ENCODE assay signal across 14 cellular contexts in genomic region chr20:34582911-34583310, GRCh38. TPM values are rescaled to one million over a fixed set of nuclear protein-coding genes. Genes with fewer than 3 reads are reported as not detected.
DNase-seq lines count a peak whose midpoint lies in the region; ATAC-seq and TF ChIP-seq lines count a peak whose summit lies in the region.
"Had no signal": no experiment of that assay in that cellular context is flagged by ENCODE, and none has a peak within 500 bp of the region (broad histone marks: within the 10 kb centered on the region; RNA-seq: fewer than 3 reads in every experiment).

No MANE protein-coding gene starts in this region.

- H3K4me2 ChIP-seq in IMR-90 (ENCODE audit: low read depth, low read length) = no peak overlapping the region
- H3K4me2 ChIP-seq in trophoblast cell (ENCODE audit: low read length) = no peak overlapping the region
- no peak overlapping the region for H3K4me2 ChIP-seq in neuronal stem cell (ENCODE audit: insufficient read depth, low read length, poor library complexity, severe bottlenecking)

- H3K18ac ChIP-seq in IMR-90 (ENCODE audit: low read depth, low read length) (no peak overlapping the region), trophoblast cell (ENCODE audit: low read length) (no peak overlapping the region), neuronal stem cell (ENCODE audit: low read length) (no peak overlapping the region)

- H2BK12ac ChIP-seq in trophoblast cell (ENCODE audit: low read length) (no peak overlapping the region), neuronal stem cell (ENCODE audit: low read length) (no peak overlapping the region)

- H2BK20ac ChIP-seq in IMR-90 (ENCODE audit: low read depth, low read length) = no peak overlapping the region

- H2BK120ac ChIP-seq in IMR-90 (ENCODE audit: low read depth, low read length) = no peak overlapping the region
- no peak overlapping the region for H2BK120ac ChIP-seq in trophoblast cell (ENCODE audit: insufficient read depth, low read length, poor library complexity)
- no peak overlapping the region for H2BK120ac ChIP-seq in neuronal stem cell (ENCODE audit: low read depth, low read length)

- H3K9me3 ChIP-seq in IMR-90 (ENCODE audit: control insufficient read depth, insufficient read depth, low read length) (no peaks in the 10 kb centered on the region), trophoblast cell (ENCODE audit: insufficient read depth, low read depth, low read length) (no peaks in the 10 kb centered on the region), neuronal stem cell (replicated peaks in 1 of 2; ENCODE audit: control insufficient read depth in 2 of 2, insufficient read depth in 1 of 2, low read depth in 1 of 2, low read length in 2 of 2) (no peaks in the 10 kb centered on the region), Peyer's patch (peaks cover 0 to 5% (median 0%) of the 10 kb centered on the region in 4 donors)

- CTCF ChIA-PET in IMR-90 (lab: Yijun Ruan, JAX) = interaction anchor here (0.7 to 1.0 kb wide), 2 partner anchors 126 to 291 kb away, joined by 4 to 10 read pairs; no protein-coding TSS in a partner anchor

- H3K27ac ChIP-seq in IMR-90 (ENCODE audit: insufficient read depth, low read length) = no peak overlapping the region
- H3K27ac ChIP-seq in dorsolateral prefrontal cortex = peak overlapping the region in 53 of 59 donors; percentile 15 to 97 (median 91)
- H3K27ac ChIP-seq in trophoblast cell (ENCODE audit: low read depth, low read length) = peak overlapping the region; percentile 28
- no peak overlapping the region for H3K27ac ChIP-seq in neuronal stem cell (replicated peaks; ENCODE audit: low read length)
- H3K27ac ChIP-seq in Peyer's patch = peak overlapping the region in 1 of 4 donors; percentile 6

- peaks cover 17% of the 10 kb centered on the region for H3K9me1 ChIP-seq in IMR-90 (ENCODE audit: insufficient read depth, low read length)

- TF ChIP-seq CTCF in IMR-90 (conservative IDR thresholded peaks at IDR 0.05; ENCODE audit: low read depth, low read length) (no peak), dorsolateral prefrontal cortex (IDR thresholded peaks at IDR 0.05 in 54 of 56, conservative IDR thresholded peaks at IDR 0.05 in 2 of 56; ENCODE audit: low read depth in 1 of 56, partially characterized antibody in 56 of 56) (no peak), Peyer's patch (IDR thresholded peaks at IDR 0.05) (no peak)

- no peak overlapping the region for H2AFZ ChIP-seq in IMR-90 (replicated peaks; ENCODE audit: low read length, poor library complexity)
- H2AFZ ChIP-seq in trophoblast cell (ENCODE audit: insufficient read depth, low read length, poor library complexity) = no peak overlapping the region
- no peak overlapping the region for H2AFZ ChIP-seq in neuronal stem cell (ENCODE audit: low read length)

- H3K79me2 ChIP-seq in trophoblast cell (ENCODE audit: control insufficient read depth, insufficient read depth, low read length, poor library complexity) = no peaks in the 10 kb centered on the region

- H2BK5ac ChIP-seq in IMR-90 (ENCODE audit: low read depth, low read length, poor library complexity, severe bottlenecking) (no peak overlapping the region), trophoblast cell (ENCODE audit: low read depth, low read length, poor library complexity) (no peak overlapping the region), neuronal stem cell (ENCODE audit: low read length) (no peak overlapping the region)

- TF ChIP-seq POLR2A in IMR-90 (IDR thresholded peaks at IDR 0.05; ENCODE audit: low read depth, low read length) = no peak
- no peak for TF ChIP-seq POLR2A in Peyer's patch (IDR thresholded peaks at IDR 0.05)

- H3K9ac ChIP-seq in IMR-90 (ENCODE audit: low read depth, low read length) = no peak overlapping the region
- H3K9ac ChIP-seq in trophoblast cell (ENCODE audit: low read length) = no peak overlapping the region
- no peak overlapping the region for H3K9ac ChIP-seq in neuronal stem cell (ENCODE audit: low read depth, low read length, poor library complexity)

- H2AK9ac ChIP-seq in IMR-90 (replicated peaks; ENCODE audit: low read depth, low read length, poor library complexity) = no peak overlapping the region

- H3K4ac ChIP-seq in IMR-90 (ENCODE audit: low read depth, low read length) = no peak overlapping the region
- no peak overlapping the region for H3K4ac ChIP-seq in trophoblast cell (ENCODE audit: low read depth, low read length)
- H3K4ac ChIP-seq in neuronal stem cell (ENCODE audit: low read length) = no peak overlapping the region

- H2BK15ac ChIP-seq in IMR-90 (ENCODE audit: low read depth, low read length) = no peak overlapping the region
- no peak overlapping the region for H2BK15ac ChIP-seq in neuronal stem cell (ENCODE audit: low read length)

- TF ChIP-seq RAD21 in IMR-90 (IDR thresholded peaks at IDR 0.05; ENCODE audit: low read length) = no peak

- ATAC-seq in IMR-90 (ENCODE audit: low read depth) = no peak
- ATAC-seq: T-helper 17 cell had no signal

- H3K4me1 ChIP-seq in IMR-90 (ENCODE audit: control insufficient read depth, insufficient read depth, low read length) (peaks cover 17% of the 10 kb centered on the region), trophoblast cell (ENCODE audit: control insufficient read depth in 1 of 2, insufficient read depth in 2 of 2, low read length in 2 of 2) (peaks cover 15 to 21% of the 10 kb centered on the region in 2 experiments), neuronal stem cell (ENCODE audit: control insufficient read depth in 2 of 2, insufficient read depth in 1 of 2, low read depth in 1 of 2, low read length in 2 of 2) (peaks cover 0 to 11% of the 10 kb centered on the region in 2 donors), Peyer's patch (peaks cover 0 to 25% (median 2%) of the 10 kb centered on the region in 4 donors)

- H4K5ac ChIP-seq in IMR-90 (ENCODE audit: low read depth, low read length) = no peak overlapping the region

- no peaks in the 10 kb centered on the region for H3K27me3 ChIP-seq in IMR-90 (ENCODE audit: control insufficient read depth, insufficient read depth, low read length)
- H3K27me3 ChIP-seq in dorsolateral prefrontal cortex = no peaks in the 10 kb centered on the region
- H3K27me3 ChIP-seq in trophoblast cell (ENCODE audit: insufficient read depth, low read length) = no peaks in the 10 kb centered on the region
- no peaks in the 10 kb centered on the region for H3K27me3 ChIP-seq in neuronal stem cell (ENCODE audit: control insufficient read depth in 3 of 3, insufficient read depth in 3 of 3, low read depth in 1 of 3, low read length in 3 of 3)
- H3K27me3 ChIP-seq in Peyer's patch = no peaks in the 10 kb centered on the region

- dilution Hi-C loops in IMR-90 (cut with HindIII; ENCODE audit: low sequenced_read_pairs, unreplicated experiment) = no loop called here

- no peak overlapping the region for H3K23ac ChIP-seq in IMR-90 (ENCODE audit: low read depth, low read length)
- no peak overlapping the region for H3K23ac ChIP-seq in trophoblast cell (ENCODE audit: low read length)
- H3K23ac ChIP-seq in neuronal stem cell (ENCODE audit: low read depth, low read length, poor library complexity) = no peak overlapping the region

- no peak overlapping the region for H3K56ac ChIP-seq in IMR-90 (ENCODE audit: extremely low read depth, insufficient read depth, low read length)

- H4K20me1 ChIP-seq in IMR-90 (ENCODE audit: insufficient read depth, low read length) = no peaks in the 10 kb centered on the region

- H2AK5ac ChIP-seq in IMR-90 (ENCODE audit: low read depth, low read length) (peak overlapping the region; percentile 13; the same call in 1 of the 2 replicates), trophoblast cell (ENCODE audit: low read length) (no peak overlapping the region), neuronal stem cell (ENCODE audit: low read depth, low read length) (no peak overlapping the region)

- H4K12ac ChIP-seq in trophoblast cell (ENCODE audit: low read depth, low read length) = no peak overlapping the region

- H3K36me3 ChIP-seq in IMR-90 (ENCODE audit: control insufficient read depth, insufficient read depth, low read length) = peaks cover 4% of the 10 kb centered on the region
- peaks cover 3% of the 10 kb centered on the region in 2 experiments for H3K36me3 ChIP-seq in trophoblast cell (ENCODE audit: control insufficient read depth in 1 of 2, insufficient read depth in 2 of 2, low read length in 2 of 2)
- peaks cover 3 to 75% of the 10 kb centered on the region in 2 donors for H3K36me3 ChIP-seq in neuronal stem cell (replicated peaks in 1 of 2; ENCODE audit: control insufficient read depth in 2 of 2, insufficient read depth in 2 of 2, low read length in 2 of 2)
- peaks cover 0 to 8% (median 0%) of the 10 kb centered on the region in 3 donors for H3K36me3 ChIP-seq in Peyer's patch

- intact Hi-C loops in IMR-90 (cut with micrococcal nuclease) (no loop called here), dorsolateral prefrontal cortex (cut with DNase I) (loop anchor here in 1 of 2 donors (5.0 kb wide), 1 partner anchor 34 kb away; no protein-coding TSS in a partner anchor)

- POLR2A ChIA-PET in IMR-90 (lab: Charles Lee; ENCODE audit: unreplicated experiment) = no interaction called here

- H4K91ac ChIP-seq in IMR-90 (ENCODE audit: insufficient read depth, low read depth, low read length) (no peak overlapping the region), trophoblast cell (ENCODE audit: low read depth, low read length) (no peak overlapping the region), neuronal stem cell (ENCODE audit: low read depth, low read length, poor library complexity) (no peak overlapping the region)

- DNase-seq in EH (ENCODE audit: low read depth) (peak; percentile 34), IMR-90 (peak; percentile 24), dorsolateral prefrontal cortex (no peak), trophoblast cell (peak in 1 of 2 donors; percentile 31), neuronal stem cell (ENCODE audit: low spot score) (no peak), NCI-H345 treated with DMSO at 0.1 percent for 48 hours (lab: John Stamatoyannopoulos, UW; ENCODE audit: unreplicated experiment) (no peak), NCI-H510A (lab: John Stamatoyannopoulos, UW) (no peak), Peyer's patch (no peak)
- DNase-seq: activated CD4-positive, alpha-beta T cell treated with anti-CD3 and anti-CD28 coated beads for 1 hour; activated T-cell treated with anti-CD3 and anti-CD28 coated beads, Interleukin-2, amount 50 U/mL, for 1 hour; NCI-H1105; NCI-H2227 treated with DMSO at 0.1 percent for 48 hours; OCI-M1; T-helper 17 cell had no signal

- in situ Hi-C loops in IMR-90 (cut with MboI; ENCODE audit: low sequenced_read_pairs) = loop anchor here (10.0 kb wide), 1 partner anchor 182 kb away; no protein-coding TSS in a partner anchor

- no peak overlapping the region for H3K4me3 ChIP-seq in IMR-90 (ENCODE audit: insufficient read depth, low read depth, low read length)
- H3K4me3 ChIP-seq in dorsolateral prefrontal cortex = no peak overlapping the region
- H3K4me3 ChIP-seq in trophoblast cell (ENCODE audit: low read depth, low read length) = no peak overlapping the region
- H3K4me3 ChIP-seq in neuronal stem cell (ENCODE audit: low read length in 2 of 2) = no peak overlapping the region
- no peak overlapping the region for H3K4me3 ChIP-seq in Peyer's patch

- H4K8ac ChIP-seq in IMR-90 (ENCODE audit: low read depth in 2 of 2, low read length in 2 of 2) (no peak overlapping the region), trophoblast cell (ENCODE audit: low read depth, low read length) (no peak overlapping the region), neuronal stem cell (ENCODE audit: low read depth, low read length) (no peak overlapping the region)

- no TSS peak for BruUV-seq in IMR-90 (replicated peaks; lab: Mats Ljungman, UMichigan)

- no peak overlapping the region for H3K14ac ChIP-seq in IMR-90 (replicated peaks; ENCODE audit: low read depth, low read length)
- no peak overlapping the region for H3K14ac ChIP-seq in trophoblast cell (ENCODE audit: low read length)
- H3K14ac ChIP-seq in neuronal stem cell (ENCODE audit: low read length) = no peak overlapping the region

- H3K79me1 ChIP-seq in IMR-90 (ENCODE audit: low read depth in 1 of 2, low read length in 2 of 2) (peaks cover 0 to 3% of the 10 kb centered on the region in 2 experiments; a peak in 2 of 4 replicates), trophoblast cell (ENCODE audit: low read length) (no peaks in the 10 kb centered on the region), neuronal stem cell (ENCODE audit: low read depth, low read length) (no peaks in the 10 kb centered on the region)

- WGBS in IMR-90 (ENCODE audit: extremely low coverage in 2 of 2, insufficient read length in 1 of 2), 2 experiments = 80% methylated on average over 1 of the region's 4 CpGs; no CpG with 5 or more reads in 1 of the 2 experiments
- no CpG with 5 or more reads among the region's 4 CpGs for WGBS in trophoblast cell (ENCODE audit: extremely low coverage, insufficient coverage, insufficient read length)
- WGBS in neuronal stem cell (ENCODE audit: extremely low coverage in 2 of 2, insufficient read length in 2 of 2, insufficient replicate concordance in 1 of 2), 2 donors = no CpG with 5 or more reads among the region's 4 CpGs

RNA-seq across cellular contexts. Expression of gene MAP1LC3A, which starts 24.4 kb away (rescaled TPM):
- total RNA-seq in IMR-90 (2012; rRNA removed) = 10.0 and 12.5 TPM in 2 replicates
- 39.7 and 50.7 TPM in 2 replicates for polyA plus RNA-seq in IMR-90 (2012; rRNA removed)
- 42.3 and 104 TPM in 2 replicates for polyA plus RNA-seq in IMR-90 (2012; cell fraction: cytosol; rRNA removed)
- 149 and 281 TPM in 2 replicates for polyA plus RNA-seq in IMR-90 (2012; cell fraction: nucleus; rRNA removed; ENCODE audit: low replicate concordance)
- 100 to 1,000 TPM in 118 of 120 experiments, 10 to 100 TPM in 2; 86.9 to 270 (median 160) TPM for total RNA-seq in dorsolateral prefrontal cortex
- 15.8 and 16.4 TPM in 2 replicates for polyA plus RNA-seq in trophoblast cell (2013)
- polyA plus RNA-seq in neuronal stem cell (2013, experiment 1 of 2) = 10.4 TPM
- polyA plus RNA-seq in neuronal stem cell (2013, experiment 2 of 2) = 10.7 TPM
- total RNA-seq in Peyer's patch = 10 to 100 TPM; 32.6 to 82.1 (median 68.6) TPM

Comparison
In these comparisons a context has a peak if more than half of its experiments do, and no peak if none do; other contexts are left out.
1. DNase-seq: peak in EH (single experiment) and IMR-90 (single experiment); none in dorsolateral prefrontal cortex (0 of 10), neuronal stem cell (single experiment), NCI-H345 treated with DMSO at 0.1 percent for 48 hours (single experiment), NCI-H510A (single experiment) and Peyer's patch (0 of 3).
2. H3K27ac ChIP-seq: peak in dorsolateral prefrontal cortex (53 of 59) and trophoblast cell (single experiment); none in IMR-90 (single experiment) and neuronal stem cell (single experiment).